8 cellular contexts compared by ENCODE assay signal in genomic region chr2:38376683-38377500, GRCh38. TPM values are rescaled to one million over a fixed set of nuclear protein-coding genes. Genes with fewer than 3 reads are reported as not detected.
DNase-seq lines count a peak whose midpoint lies in the region; ATAC-seq and TF ChIP-seq lines count a peak whose summit lies in the region.

ATL2 (minus strand) TSS chr2:38377273; CDS start chr2:38377260, 13 bp downstream.

- peak; percentile 22 to 31 for TF ChIP-seq CTCF in left lung (IDR thresholded peaks at IDR 0.05)

- no peaks in the 10 kb centered on the region for H3K9me3 ChIP-seq in BLaER1 treated with 17β-estradiol and CSF1 and Interleukin-3, amounts not matched to agents 10 nM and 100 nM (replicated peaks in 1 of 11)
- H3K9me3 ChIP-seq in left lung, result no peaks in the 10 kb centered on the region

- H3K4me3 ChIP-seq in BLaER1 treated with 17β-estradiol and CSF1 and Interleukin-3, amounts not matched to agents 10 nM and 100 nM, result peak within 1 kb of the TSS; percentile 80 to 99 (median 96)
- H3K4me3 ChIP-seq in left lung, result peak within 1 kb of the TSS; percentile 77 to 79

- POLR2A ChIA-PET in activated CD4-positive, alpha-beta T cell treated with anti-CD3 and anti-CD28 coated beads, Interleukin-2, amount 10 ng/mL, durations not matched to agents 7 days and 5 days (lab: Charles Lee), result interaction anchor here (0.9 to 1.3 kb wide), 3 partner anchors 13 to 375 kb away, joined by 3 to 4 read pairs (median 3); partner anchors contain the start of gene SRSF7

- H3K9me3 Mint-ChIP-seq in activated CD4-positive, alpha-beta T cell treated with anti-CD3 and anti-CD28 coated beads, Interleukin-2, amount 10 ng/mL, durations not matched to agents 7 days and 5 days, result no peaks in the 10 kb centered on the region

- peak within 1 kb of the TSS; percentile 95 for H3K27ac Mint-ChIP-seq in activated CD4-positive, alpha-beta T cell treated with anti-CD3 and anti-CD28 coated beads, Interleukin-2, amount 10 ng/mL, durations not matched to agents 7 days and 5 days

- H3K27me3 ChIP-seq in BLaER1 treated with 17β-estradiol and CSF1 and Interleukin-3, amounts not matched to agents 10 nM and 100 nM, result no peaks in the 10 kb centered on the region
- H3K27me3 ChIP-seq in left lung, result no peaks in the 10 kb centered on the region

- peaks cover 46 to 63% (median 52%) of the 10 kb centered on the region in 10 experiments for H3K4me1 ChIP-seq in BLaER1 treated with 17β-estradiol and CSF1 and Interleukin-3, amounts not matched to agents 10 nM and 100 nM
- H3K4me1 ChIP-seq in left lung, result peaks cover 6 to 59% of the 10 kb centered on the region in 2 donors

- peak within 1 kb of the TSS; percentile 95 to 100 (median 99) for H3K9ac ChIP-seq in BLaER1 treated with 17β-estradiol and CSF1 and Interleukin-3, amounts not matched to agents 10 nM and 100 nM

- DNase-seq in NCI-H526 treated with DMSO at 0.1 percent for 48 hours (lab: John Stamatoyannopoulos, UW) (peak; percentile 94), dedifferentiated amniotic fluid mesenchymal stem cell (ENCODE audit: extremely low spot score) (peak; percentile 95), left lung (peak; percentile 97 to 99)
- DNase-seq in activated CD4-positive, alpha-beta T cell treated with anti-CD3 and anti-CD28 coated beads, Interleukin-2, amount 10 ng/mL, durations not matched to agents 7 days and 5 days, result peak; percentile 96
- peak; percentile 87 for DNase-seq in stimulated activated CD4-positive, alpha-beta T cell treated with anti-CD3 and anti-CD28 coated beads, Interleukin-2, amount 100 ng/mL, for 48 hours

- H4K20me1 ChIP-seq in BLaER1 treated with 17β-estradiol and CSF1 and Interleukin-3, amounts not matched to agents 10 nM and 100 nM, result peaks cover 16 to 50% (median 46%) of the 10 kb centered on the region in 11 experiments; a peak in 20 of 22 replicates

- H3K4me3 Mint-ChIP-seq in activated CD4-positive, alpha-beta T cell treated with anti-CD3 and anti-CD28 coated beads, Interleukin-2, amount 10 ng/mL, durations not matched to agents 7 days and 5 days, result peak within 1 kb of the TSS; percentile 84

- peaks cover 73% of the 10 kb centered on the region for H3K4me1 Mint-ChIP-seq in activated CD4-positive, alpha-beta T cell treated with anti-CD3 and anti-CD28 coated beads, Interleukin-2, amount 10 ng/mL, durations not matched to agents 7 days and 5 days

- H3K4me2 ChIP-seq in BLaER1 treated with 17β-estradiol and CSF1 and Interleukin-3, amounts not matched to agents 10 nM and 100 nM, result peak within 1 kb of the TSS; percentile 80 to 95 (median 90)

- CTCF ChIA-PET in activated CD4-positive, alpha-beta T cell treated with anti-CD3 and anti-CD28 coated beads, Interleukin-2, amount 10 ng/mL, durations not matched to agents 7 days and 5 days (lab: Charles Lee), result interaction anchor here (0.8 to 1.8 kb wide), 16 partner anchors 10 to 131 kb away, joined by 3 to 8 read pairs (median 4); no protein-coding TSS in a partner anchor

- peaks cover 0 to 20% (median 3%) of the 10 kb centered on the region in 11 experiments; a peak in 4 of 22 replicates for H3K36me3 ChIP-seq in BLaER1 treated with 17β-estradiol and CSF1 and Interleukin-3, amounts not matched to agents 10 nM and 100 nM
- H3K36me3 ChIP-seq in left lung, result no peaks in the 10 kb centered on the region

- H3K27ac ChIP-seq in BLaER1 treated with 17β-estradiol and CSF1 and Interleukin-3, amounts not matched to agents 10 nM and 100 nM, result peak within 1 kb of the TSS; percentile 90 to 100 (median 99)
- H3K27ac ChIP-seq in left lung, result peak within 1 kb of the TSS; percentile 97 to 98

- peaks cover 7% of the 10 kb centered on the region for H3K36me3 Mint-ChIP-seq in activated CD4-positive, alpha-beta T cell treated with anti-CD3 and anti-CD28 coated beads, Interleukin-2, amount 10 ng/mL, durations not matched to agents 7 days and 5 days (ENCODE audit: low read depth)

- intact Hi-C loops in left lung (cut with DNase I), result no loop called here

- no peaks in the 10 kb centered on the region for H3K27me3 Mint-ChIP-seq in activated CD4-positive, alpha-beta T cell treated with anti-CD3 and anti-CD28 coated beads, Interleukin-2, amount 10 ng/mL, durations not matched to agents 7 days and 5 days

- ATAC-seq in GM19324 (IDR thresholded peaks at IDR 0.05; ENCODE audit: low FRiP score, unreplicated experiment) (peak; percentile 85), HG03469 (IDR thresholded peaks at IDR 0.05; ENCODE audit: unreplicated experiment) (peak; percentile 54), left lung (peak; percentile 91)

RNA-seq across cellular contexts. Expression of gene ATL2, which starts in this region (rescaled TPM):
- 10 to 100 TPM; 46.0 to 59.2 TPM for total RNA-seq in activated CD4-positive, alpha-beta T cell treated with anti-CD3 and anti-CD28 coated beads, Interleukin-2, amount 10 ng/mL, durations not matched to agents 7 days and 5 days
- 10 to 100 TPM; 42.2 to 51.9 TPM for total RNA-seq in left lung

Comparison
In these comparisons a context has a peak if more than half of its experiments do, and no peak if none do; other contexts are left out.
1. Peak in every context shown above with its lines: DNase-seq, ATAC-seq, H3K4me3 ChIP-seq and H3K27ac ChIP-seq.